ENCODE assay signal across 11 cellular contexts in the genomic region with DNA sequence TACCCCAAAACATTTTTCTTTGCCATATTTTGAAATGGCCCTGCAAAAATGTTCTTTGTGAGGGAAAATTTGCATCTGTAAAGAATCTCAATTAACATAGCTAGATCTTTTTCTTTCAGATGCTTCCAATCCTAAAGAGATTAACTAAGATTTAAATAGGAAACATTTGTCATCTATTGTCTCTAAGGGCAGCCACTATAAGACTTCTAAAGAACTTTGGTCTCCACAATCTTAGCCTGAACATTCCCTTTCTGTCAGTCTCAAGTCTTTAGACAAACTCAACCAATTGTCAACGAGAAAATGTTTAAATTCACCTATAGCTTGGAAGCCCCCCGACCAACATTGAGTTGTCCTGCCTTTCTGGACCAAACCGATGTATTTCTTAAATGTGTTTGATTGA.
DNase-seq lines count a peak whose midpoint lies in the region; FAIRE-seq and TF ChIP-seq lines count a peak whose summit lies in the region.
"Had no signal": no experiment of that assay in that cellular context is flagged by ENCODE, and none has a peak within 500 bp of the region (broad histone marks: within the 10 kb centered on the region; RNA-seq: fewer than 3 reads in every experiment).

No MANE protein-coding gene starts in this region.

- H3K27me3 ChIP-seq in HUES48 (ENCODE audit: control insufficient read depth, insufficient read depth, low read length) (no peaks in the 10 kb centered on the region), H1 (replicated peaks in 1 of 4; ENCODE audit: control insufficient read depth in 3 of 4, extremely low read depth in 1 of 4, insufficient read depth in 3 of 4, low read length in 3 of 4) (no peaks in the 10 kb centered on the region), iPS-20b (ENCODE audit: insufficient read depth, low read length) (peaks cover 7% of the 10 kb centered on the region; the same call in 1 of the 2 replicates)

- H3K4me3 ChIP-seq in HUES48 (ENCODE audit: low read depth, low read length) (0 out of 2 replicates have a peak overlapping the region, but pooled peaks have one; percentile 31), H1 (ENCODE audit: extremely low read depth in 1 of 4, insufficient read depth in 2 of 4, low read depth in 3 of 4, low read length in 4 of 4) (peak overlapping the region in 1 of 4 experiments; percentile 22; a peak in 1 of 8 replicates), iPS-20b (ENCODE audit: low read length) (peak overlapping the region; percentile 19; the same call in 1 of the 2 replicates)
- H3K4me3 ChIP-seq: A549 had no signal

- H3K79me1 ChIP-seq in H1 (ENCODE audit: low read depth, low read length), result no peaks in the 10 kb centered on the region

- no peak overlapping the region for H2BK15ac ChIP-seq in H1 (ENCODE audit: low read length)

- TF ChIP-seq RAD21 in H1 (IDR thresholded peaks at IDR 0.05 in 1 of 2, conservative IDR thresholded peaks at IDR 0.05 in 1 of 2; ENCODE audit: low read depth in 2 of 2, low read length in 2 of 2), result no peak

- peak overlapping the region; percentile 64 for H2BK120ac ChIP-seq in H1 (replicated peaks; ENCODE audit: low read depth, low read length)

- no peak overlapping the region for H2AFZ ChIP-seq in H1 (ENCODE audit: low read length)

- no peak for TF ChIP-seq POLR2A in H1 (IDR thresholded peaks at IDR 0.05; ENCODE audit: control extremely low read depth in 1 of 2, low read depth in 2 of 2, low read length in 2 of 2)

- 0 out of 2 replicates have a peak overlapping the region, but pooled peaks have one; percentile 35 for H2BK12ac ChIP-seq in H1 (ENCODE audit: low read depth, low read length)

- H3K4me2 ChIP-seq in H1 (ENCODE audit: insufficient read depth in 1 of 2, low read depth in 2 of 2, low read length in 2 of 2), result peak overlapping the region; percentile 14 to 38; a peak in 2 of 4 replicates
- H3K4me2 ChIP-seq: A549 had no signal

- no peak overlapping the region for H3K14ac ChIP-seq in H1 (ENCODE audit: insufficient read length)

- H3K27ac ChIP-seq in HUES48 (ENCODE audit: low read depth, low read length), result peak overlapping the region; percentile 84
- no peak overlapping the region; the same call in 1 of the 2 replicates for H3K27ac ChIP-seq in H1 (ENCODE audit: low read depth, low read length)
- H3K27ac ChIP-seq in iPS-20b (ENCODE audit: low read length), result no peak overlapping the region
- H3K27ac ChIP-seq in caudate nucleus (ENCODE audit: low read depth, low read length), result no peak overlapping the region
- H3K27ac ChIP-seq: A549 had no signal

- TF ChIP-seq EP300 in H1 (IDR thresholded peaks at IDR 0.05; ENCODE audit: borderline replicate concordance in 1 of 2, low read depth in 2 of 2, low read length in 2 of 2), result no peak

- no peak overlapping the region for H3K56ac ChIP-seq in H1 (replicated peaks; ENCODE audit: insufficient read length, low read depth, low read length)

- H4K8ac ChIP-seq in H1 (ENCODE audit: extremely low read depth, insufficient read depth, low read length), result no peak overlapping the region

- H3K4ac ChIP-seq in H1 (replicated peaks; ENCODE audit: insufficient read length, low read depth, low read length), result no peak overlapping the region

- H2BK5ac ChIP-seq in H1 (ENCODE audit: low read depth, low read length), result peak overlapping the region; percentile 49; the same call in 1 of the 2 replicates

- H3K9ac ChIP-seq in HUES48 (ENCODE audit: low read depth, low read length) (no peak overlapping the region), H1 (replicated peaks in 1 of 4; ENCODE audit: extremely low read depth in 1 of 4, low read depth in 3 of 4, low read length in 3 of 4) (no peak overlapping the region), iPS-20b (ENCODE audit: low read depth, low read length) (no peak overlapping the region)

- H4K20me1 ChIP-seq in H1 (replicated peaks in 1 of 2; ENCODE audit: control insufficient read depth in 1 of 2, insufficient read depth in 2 of 2, low read length in 2 of 2), result no peaks in the 10 kb centered on the region

- H3K4me1 ChIP-seq in HUES48 (ENCODE audit: control insufficient read depth, insufficient read depth, low read length) (peaks cover 54% of the 10 kb centered on the region), H1 (replicated peaks in 1 of 4; ENCODE audit: control insufficient read depth in 3 of 4, insufficient read depth in 4 of 4, low read length in 3 of 4) (peaks cover 0 to 14% (median 6%) of the 10 kb centered on the region in 4 experiments), iPS-20b (ENCODE audit: insufficient read depth, low read length) (peaks cover 32% of the 10 kb centered on the region; the same call in 1 of the 2 replicates)
- H3K4me1 ChIP-seq: A549 had no signal

- POLR2A ChIA-PET in H1 (lab: Charles Lee; ENCODE audit: partially characterized antibody), result interaction anchor here (1.1 kb wide), 1 partner anchor 47 kb away, joined by 3 read pairs; no protein-coding TSS in a partner anchor

- no peaks in the 10 kb centered on the region for H3K79me2 ChIP-seq in H1 (ENCODE audit: control insufficient read depth in 1 of 2, insufficient read depth in 2 of 2, low read length in 2 of 2)

- H4K91ac ChIP-seq in H1 (replicated peaks; ENCODE audit: insufficient read length, low read length), result no peak overlapping the region

- H3K23me2 ChIP-seq in H1 (ENCODE audit: low read depth, low read length), result no peaks in the 10 kb centered on the region

- DNase-seq in H1 (ENCODE audit: low read depth in 1 of 2, low spot score in 2 of 2) (no peak), nucleus accumbens (lab: John Stamatoyannopoulos, UW) (no peak), caudate nucleus (lab: John Stamatoyannopoulos, UW) (no peak), NCI-H128 (lab: John Stamatoyannopoulos, UW; ENCODE audit: unreplicated experiment) (no peak)
- DNase-seq: CD8-positive, alpha-beta memory T cell; DMS 273 treated with DMSO at 0.1 percent for 48 hours had no signal

- no peak for TF ChIP-seq CTCF in H1 (IDR thresholded peaks at IDR 0.05; ENCODE audit: control extremely low read depth in 1 of 3, insufficient read depth in 1 of 3, low read depth in 1 of 3, low read length in 3 of 3)

- WGBS in H1 (ENCODE audit: extremely low coverage in 1 of 2, insufficient coverage in 1 of 2, insufficient read length in 1 of 2, insufficient replicate concordance in 2 of 2, low coverage in 1 of 2, low lambda C conversion rate in 2 of 2, missing lambda C conversion rate in 1 of 2), 2 experiments, result 35% methylated on average over 3 of the region's 3 CpGs; no CpG with 5 or more reads in 1 of the 2 experiments

- no peak overlapping the region for H4K5ac ChIP-seq in H1 (ENCODE audit: insufficient read length, low read depth, low read length)

- H3K36me3 ChIP-seq in HUES48 (ENCODE audit: control insufficient read depth, insufficient read depth, low read length) (no peaks in the 10 kb centered on the region), H1 (ENCODE audit: control insufficient read depth in 2 of 4, insufficient read depth in 4 of 4, low read length in 3 of 4) (no peaks in the 10 kb centered on the region), iPS-20b (ENCODE audit: insufficient read depth, low read depth, low read length) (no peaks in the 10 kb centered on the region)

- no peak for FAIRE-seq in H1 (lab: Jason Lieb, UNC)
- FAIRE-seq: A549, H54, HepG2 had no signal

- no peaks in the 10 kb centered on the region for H3K9me3 ChIP-seq in HUES48 (ENCODE audit: control insufficient read depth, insufficient read depth, low read length)
- peaks cover 3 to 6% of the 10 kb centered on the region in 2 experiments; a peak in 2 of 4 replicates for H3K9me3 ChIP-seq in H1 (ENCODE audit: insufficient read depth in 2 of 2, low read depth in 1 of 2, low read length in 1 of 2)
- no peaks in the 10 kb centered on the region for H3K9me3 ChIP-seq in iPS-20b (ENCODE audit: insufficient read depth, low read depth, low read length)
- H3K9me3 ChIP-seq: A549 had no signal

- H3K18ac ChIP-seq in H1 (ENCODE audit: extremely low read depth, low read length), result no peak overlapping the region; the same call in 1 of the 2 replicates

- no peak overlapping the region for H3K23ac ChIP-seq in H1 (ENCODE audit: insufficient read length)

- CTCF ChIA-PET in H1 (lab: Charles Lee; ENCODE audit: partially characterized antibody), result no interaction called here

- H2AK5ac ChIP-seq in H1 (ENCODE audit: low read depth, low read length), result no peak overlapping the region

- no peak overlapping the region for H2BK20ac ChIP-seq in H1 (ENCODE audit: low read length)
